ENCODE assay signal across 18 cellular contexts in the genomic region with DNA sequence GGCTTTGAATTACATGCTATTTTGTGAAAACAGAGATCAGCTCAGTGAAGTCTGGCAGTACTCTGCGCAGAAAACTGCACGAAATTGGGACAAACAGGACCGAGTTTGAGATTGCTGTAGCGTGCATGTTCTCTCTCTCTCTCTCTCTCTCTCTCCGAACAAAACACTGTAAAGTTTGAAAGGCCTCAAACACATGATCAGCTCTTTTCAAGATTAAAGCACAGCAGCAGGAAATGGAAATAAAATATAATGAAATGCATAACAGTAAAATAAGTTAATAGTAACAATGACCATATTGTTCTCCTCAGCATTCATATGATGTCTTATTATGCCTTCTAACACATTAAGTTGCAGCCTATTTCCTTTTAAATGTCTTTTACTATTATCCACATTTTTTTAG.
DNase-seq lines count a peak whose midpoint lies in the region; TF ChIP-seq lines count a peak whose summit lies in the region.
"Had no signal": no experiment of that assay in that cellular context is flagged by ENCODE, and none has a peak within 500 bp of the region (broad histone marks: within the 10 kb centered on the region; RNA-seq: fewer than 3 reads in every experiment).

No MANE protein-coding gene starts in this region.

- H2AFZ ChIP-seq in mammary epithelial cell (ENCODE audit: low read depth, low read length): no peak overlapping the region
- H2AFZ ChIP-seq: GM23248 had no signal

- dilution Hi-C loops in mammary epithelial cell (cut with HindIII; ENCODE audit: low sequenced_read_pairs): no loop called here

- no peaks in the 10 kb centered on the region for H3K79me2 ChIP-seq in mammary epithelial cell (ENCODE audit: insufficient read depth, low read length)

- TF ChIP-seq CTCF in mammary epithelial cell (conservative IDR thresholded peaks at IDR 0.05 in 1 of 2, IDR thresholded peaks at IDR 0.05 in 1 of 2; ENCODE audit: extremely low read depth in 1 of 2, insufficient read depth in 1 of 2, low read depth in 1 of 2, low read length in 2 of 2): no peak

- no peaks in the 10 kb centered on the region for H3K27me3 ChIP-seq in mammary epithelial cell (ENCODE audit: insufficient read depth, low read length)
- H3K27me3 ChIP-seq: BLaER1 had no signal

- H3K4me2 ChIP-seq in mammary epithelial cell (ENCODE audit: insufficient read depth, low read depth, low read length): no peak overlapping the region
- H3K4me2 ChIP-seq: BLaER1 had no signal

- no peak overlapping the region for H3K4me3 ChIP-seq in mammary epithelial cell (replicated peaks in 1 of 3; ENCODE audit: insufficient read depth in 1 of 3, low read depth in 2 of 3, low read length in 3 of 3)
- H3K4me3 ChIP-seq: BLaER1, GM12878, GM23248 had no signal

- CTCF ChIA-PET in mammary epithelial cell (lab: Charles Lee; ENCODE audit: low non-redundant PET): no interaction called here

- in situ Hi-C loops in SK-MEL-5 (cut with HindIII; ENCODE audit: low pct_unique_long_range_greater_than_20kb, low sequenced_read_pairs): no loop called here
- in situ Hi-C loops in mammary epithelial cell (cut with MboI; ENCODE audit: low sequenced_read_pairs in 2 of 2): no loop called here

- no peaks in the 10 kb centered on the region for H3K36me3 ChIP-seq in mammary epithelial cell (ENCODE audit: insufficient read depth, low read length)
- H3K36me3 ChIP-seq: BLaER1 had no signal

- DNase-seq in COLO829 (ENCODE audit: low spot score) (peak; percentile 56), SK-MEL-5 (ENCODE audit: low read depth, low spot score) (peak; percentile 61), foreskin melanocyte (peak; percentile 90), COR-L47 (lab: John Stamatoyannopoulos, UW) (no peak), GDM1 (lab: John Stamatoyannopoulos, UW) (no peak), mammary epithelial cell (no peak)
- DNase-seq: Calu3; CD4-positive, CD25-positive, alpha-beta regulatory T cell; CD8-positive, alpha-beta T cell; DMS153; DND-41; GM23248; H7; HCEC 1CT had no signal

- H3K9me3 ChIP-seq in mammary epithelial cell (replicated peaks; ENCODE audit: insufficient read depth, low read length): no peaks in the 10 kb centered on the region
- H3K9me3 ChIP-seq: BLaER1 had no signal

- no peak overlapping the region for H3K9ac ChIP-seq in mammary epithelial cell (ENCODE audit: insufficient read depth, low read length)
- H3K9ac ChIP-seq: BLaER1, GM23248 had no signal

- H4K20me1 ChIP-seq in mammary epithelial cell (ENCODE audit: insufficient read depth, low read length): no peaks in the 10 kb centered on the region
- H4K20me1 ChIP-seq: BLaER1 had no signal

- no TSS peak for BruUV-seq in mammary epithelial cell (replicated peaks; lab: Mats Ljungman, UMichigan)

- intact Hi-C loops in mammary epithelial cell (cut with micrococcal nuclease): no loop called here

- H3K4me1 ChIP-seq in mammary epithelial cell (ENCODE audit: insufficient read depth, low read length): no peaks in the 10 kb centered on the region
- H3K4me1 ChIP-seq: BLaER1 had no signal

- H3K27ac ChIP-seq in mammary epithelial cell (ENCODE audit: insufficient read depth, low read depth, low read length): no peak overlapping the region
- H3K27ac ChIP-seq: 22Rv1, BLaER1, C4-2B, GM23248 had no signal

- 83% methylated on average over 5 of the region's 5 CpGs for WGBS in mammary epithelial cell (ENCODE audit: low coverage, missing lambda C conversion rate)

Comparison
In these comparisons a context has a peak if more than half of its experiments do, and no peak if none do; other contexts are left out.
1. DNase-seq: peak in COLO829 (single experiment), SK-MEL-5 (single experiment) and foreskin melanocyte (single experiment); none in COR-L47 (single experiment), GDM1 (single experiment) and mammary epithelial cell (single experiment).